Comparison of ENCODE assay signal across 17 cellular contexts in the genomic region with DNA sequence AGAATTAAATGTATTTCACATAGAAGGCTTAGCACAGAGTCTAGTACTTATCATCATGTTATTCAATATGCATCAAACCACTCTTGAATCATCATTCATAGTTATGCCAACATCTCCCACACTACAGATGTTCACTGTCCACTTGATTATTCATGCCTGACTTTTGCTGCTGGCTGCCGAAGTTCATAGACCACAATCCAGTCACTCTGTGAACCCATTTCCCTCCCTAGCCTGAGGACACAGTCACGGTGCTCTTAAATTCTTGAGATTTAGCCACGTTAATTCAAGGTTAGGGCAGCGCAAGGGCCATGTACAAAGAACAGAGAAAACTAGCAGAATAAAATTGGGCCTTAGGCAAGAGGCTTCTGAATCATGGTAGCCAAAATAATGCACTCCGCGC. TPM values are rescaled to one million over a fixed set of nuclear protein-coding genes. Genes with fewer than 3 reads are reported as not detected.
DNase-seq lines count a peak whose midpoint lies in the region; TF ChIP-seq lines count a peak whose summit lies in the region.
"Had no signal": no experiment of that assay in that cellular context is flagged by ENCODE, and none has a peak within 500 bp of the region (broad histone marks: within the 10 kb centered on the region; RNA-seq: fewer than 3 reads in every experiment).

No MANE protein-coding gene starts in this region.

- H3K4me3 ChIP-seq in MG63, result no peak overlapping the region
- H3K4me3 ChIP-seq in CD8-positive, alpha-beta memory T cell (ENCODE audit: low read length), result no peak overlapping the region
- no peak overlapping the region for H3K4me3 ChIP-seq in tibial artery

- no peaks in the 10 kb centered on the region for H3K4me1 Mint-ChIP-seq in activated CD4-positive, alpha-beta T cell treated with anti-CD3 and anti-CD28 coated beads, Interleukin-2, amount 10 ng/mL, durations not matched to agents 7 days and 5 days
- no peaks in the 10 kb centered on the region for H3K4me1 Mint-ChIP-seq in CD8-positive, alpha-beta memory T cell

- POLR2A ChIA-PET in activated CD4-positive, alpha-beta T cell treated with anti-CD3 and anti-CD28 coated beads, Interleukin-2, amount 10 ng/mL, durations not matched to agents 7 days and 5 days (lab: Charles Lee), result no interaction called here
- POLR2A ChIA-PET in CD8-positive, alpha-beta memory T cell (lab: Charles Lee), result no interaction called here

- H3K36me3 Mint-ChIP-seq in activated CD4-positive, alpha-beta T cell treated with anti-CD3 and anti-CD28 coated beads, Interleukin-2, amount 10 ng/mL, durations not matched to agents 7 days and 5 days (ENCODE audit: low read depth), result no peaks in the 10 kb centered on the region
- H3K36me3 Mint-ChIP-seq in CD8-positive, alpha-beta memory T cell, result no peaks in the 10 kb centered on the region
- H3K36me3 Mint-ChIP-seq: CD4-positive, CD25-positive, alpha-beta regulatory T cell had no signal

- H3K36me3 ChIP-seq in MG63 (no peaks in the 10 kb centered on the region), tibial artery (peaks cover 0 to 20% (median 0%) of the 10 kb centered on the region in 3 donors)
- no peaks in the 10 kb centered on the region for H3K36me3 ChIP-seq in CD8-positive, alpha-beta memory T cell (ENCODE audit: insufficient read depth, low read length)

- CTCF ChIA-PET in activated CD4-positive, alpha-beta T cell treated with anti-CD3 and anti-CD28 coated beads, Interleukin-2, amount 10 ng/mL, durations not matched to agents 7 days and 5 days (lab: Charles Lee), result no interaction called here
- CTCF ChIA-PET in CD8-positive, alpha-beta memory T cell (lab: Charles Lee), result no interaction called here

- no peak overlapping the region for H3K27ac Mint-ChIP-seq in activated CD4-positive, alpha-beta T cell treated with anti-CD3 and anti-CD28 coated beads, Interleukin-2, amount 10 ng/mL, durations not matched to agents 7 days and 5 days
- H3K27ac Mint-ChIP-seq in CD8-positive, alpha-beta memory T cell, result no peak overlapping the region
- H3K27ac Mint-ChIP-seq: CD4-positive, CD25-positive, alpha-beta regulatory T cell; naive B cell had no signal

- TF ChIP-seq CTCF in tibial artery (IDR thresholded peaks at IDR 0.05), result no peak

- no peaks in the 10 kb centered on the region for H3K9me3 ChIP-seq in MG63
- no peaks in the 10 kb centered on the region for H3K9me3 ChIP-seq in CD8-positive, alpha-beta memory T cell (ENCODE audit: low read length)
- no peaks in the 10 kb centered on the region for H3K9me3 ChIP-seq in tibial artery

- DNase-seq in Daoy (ENCODE audit: low read depth) (peak; percentile 68), MG63 (peak; percentile 81), dedifferentiated amniotic fluid mesenchymal stem cell (ENCODE audit: extremely low spot score) (peak; percentile 90), non-pigmented ciliary epithelial cell (ENCODE audit: low read depth) (peak; percentile 77), T-helper 2 cell (no peak), tibial artery (no peak)
- DNase-seq in activated CD4-positive, alpha-beta T cell treated with anti-CD3 and anti-CD28 coated beads, Interleukin-2, amount 10 ng/mL, durations not matched to agents 7 days and 5 days, result no peak
- no peak for DNase-seq in CD8-positive, alpha-beta memory T cell
- DNase-seq: activated gamma-delta T cell treated with Interleukin-2 at 50 U/mL for 16 hours; CD4-positive, CD25-positive, alpha-beta regulatory T cell; GF-D8; glutamatergic neuron; left colon; naive B cell; NCI-H1694; right cardiac atrium; SHP77 had no signal

- intact Hi-C loops in tibial artery (cut with DNase I; ENCODE audit: low total_unique reads), result no loop called here

- H3K9me3 Mint-ChIP-seq in activated CD4-positive, alpha-beta T cell treated with anti-CD3 and anti-CD28 coated beads, Interleukin-2, amount 10 ng/mL, durations not matched to agents 7 days and 5 days, result no peaks in the 10 kb centered on the region
- no peaks in the 10 kb centered on the region for H3K9me3 Mint-ChIP-seq in CD8-positive, alpha-beta memory T cell
- H3K9me3 Mint-ChIP-seq: CD4-positive, CD25-positive, alpha-beta regulatory T cell; naive B cell had no signal

- no peaks in the 10 kb centered on the region for H3K4me1 ChIP-seq in CD8-positive, alpha-beta memory T cell (ENCODE audit: insufficient read depth, low read length)
- peaks cover 0 to 8% (median 4%) of the 10 kb centered on the region in 4 donors for H3K4me1 ChIP-seq in tibial artery

- H3K4me3 Mint-ChIP-seq in activated CD4-positive, alpha-beta T cell treated with anti-CD3 and anti-CD28 coated beads, Interleukin-2, amount 10 ng/mL, durations not matched to agents 7 days and 5 days, result no peak overlapping the region
- H3K4me3 Mint-ChIP-seq in CD8-positive, alpha-beta memory T cell, result no peak overlapping the region
- H3K4me3 Mint-ChIP-seq: CD4-positive, CD25-positive, alpha-beta regulatory T cell; naive B cell had no signal

- H3K27me3 ChIP-seq in MG63 (no peaks in the 10 kb centered on the region), tibial artery (no peaks in the 10 kb centered on the region)
- no peaks in the 10 kb centered on the region for H3K27me3 ChIP-seq in CD8-positive, alpha-beta memory T cell (ENCODE audit: insufficient read depth, low read length, poor library complexity, severe bottlenecking)

- H3K27me3 Mint-ChIP-seq in activated CD4-positive, alpha-beta T cell treated with anti-CD3 and anti-CD28 coated beads, Interleukin-2, amount 10 ng/mL, durations not matched to agents 7 days and 5 days, result no peaks in the 10 kb centered on the region
- peaks cover 0 to 4% of the 10 kb centered on the region in 2 donors for H3K27me3 Mint-ChIP-seq in CD8-positive, alpha-beta memory T cell
- H3K27me3 Mint-ChIP-seq: naive B cell had no signal

- no peak overlapping the region for H3K27ac ChIP-seq in CD8-positive, alpha-beta memory T cell (ENCODE audit: low read depth, low read length)
- no peak overlapping the region for H3K27ac ChIP-seq in tibial artery

RNA-seq across cellular contexts. Expression of a gene that starts 32.4 kb away (rescaled TPM):
- total RNA-seq in Daoy (2014; rRNA removed; shearing (Covaris generic)), result 0.74 and 0.83 TPM in 2 replicates
- total RNA-seq in MG63 (2014; rRNA removed; shearing (Covaris generic); ENCODE audit: low replicate concordance), result 2.4 and 2.9 TPM in 2 replicates
- total RNA-seq in activated CD4-positive, alpha-beta T cell treated with anti-CD3 and anti-CD28 coated beads, Interleukin-2, amount 10 ng/mL, durations not matched to agents 7 days and 5 days, result under 1 TPM; 0.25 to 0.40 TPM
- under 1 TPM; 0.83 to 0.89 TPM for total RNA-seq in CD8-positive, alpha-beta memory T cell
- not detected for polyA plus RNA-seq in CD8-positive, alpha-beta memory T cell

Comparison
In these comparisons a context has a peak if more than half of its experiments do, and no peak if none do; other contexts are left out.
1. DNase-seq: peak in Daoy (single experiment), MG63 (single experiment), dedifferentiated amniotic fluid mesenchymal stem cell (single experiment) and non-pigmented ciliary epithelial cell (single experiment); none in T-helper 2 cell (0 of 5), activated CD4-positive, alpha-beta T cell treated with anti-CD3 and anti-CD28 coated beads, Interleukin-2, amount 10 ng/mL, durations not matched to agents 7 days and 5 days (single experiment), CD8-positive, alpha-beta memory T cell (0 of 5) and tibial artery (0 of 2).